ENCODE assay signal across 28 cellular contexts in genomic region chr3:68728343-68728742, GRCh38.
"Had no signal": no experiment of that assay in that cellular context is flagged by ENCODE, and none has a peak within 500 bp of the region (broad histone marks: within the 10 kb centered on the region; RNA-seq: fewer than 3 reads in every experiment).

No MANE protein-coding gene starts in this region.

- H3K4me3 ChIP-seq: ascending aorta, breast epithelium, coronary artery, dorsolateral prefrontal cortex, gastroesophageal sphincter, heart left ventricle had no signal

- H3K27me3 ChIP-seq: ascending aorta, breast epithelium, dorsolateral prefrontal cortex, foreskin keratinocyte, heart left ventricle had no signal

- DNase-seq: activated B cell treated with CpG ODN at 0.5 μM for 24 hours; activated CD4-positive, alpha-beta T cell treated with anti-CD3 and anti-CD28 coated beads for 48 hours; activated CD4-positive, alpha-beta T cell treated with anti-CD3 and anti-CD28 coated beads, Interleukin-2, amount 50 U/mL, for 1 hour; activated CD4-positive, alpha-beta T cell treated with anti-CD3 and anti-CD28 coated beads, Interleukin-2, amount 50 U/mL, for 48 hours; activated CD8-positive, alpha-beta memory T cell treated with anti-CD3 and anti-CD28 coated beads for 24 hours; activated CD8-positive, alpha-beta T cell treated with anti-CD3 and anti-CD28 coated beads for 36 hours; activated effector memory CD4-positive, alpha-beta T cell treated with anti-CD3 and anti-CD28 coated beads, Interleukin-2, amount 50 U/mL, for 16 hours; activated naive CD4-positive, alpha-beta T cell treated with anti-CD3 and anti-CD28 coated beads for 36 hours; activated naive CD8-positive, alpha-beta T cell treated with anti-CD3 and anti-CD28 coated beads for 36 hours; activated naive CD8-positive, alpha-beta T cell treated with anti-CD3 and anti-CD28 coated beads, Interleukin-2, amount 50 U/mL, for 24 hours; activated T-cell treated with anti-CD3 and anti-CD28 coated beads, Interleukin-2, amount 50 U/mL, for 1 hour; activated T-cell treated with anti-CD3 and anti-CD28 coated beads, Interleukin-2, amount 50 U/mL, for 48 hours; dorsolateral prefrontal cortex; effector memory CD4-positive, alpha-beta T cell; endodermal cell; foreskin keratinocyte; glutamatergic neuron; heart left ventricle; T-helper 1 cell; T-helper 17 cell; T1000; WERI-Rb-1 had no signal

- H3K27ac ChIP-seq: ascending aorta, breast epithelium, coronary artery, dorsolateral prefrontal cortex, foreskin keratinocyte, gastroesophageal sphincter, heart left ventricle, WERI-Rb-1 had no signal

- ATAC-seq: activated CD4-positive, CD25-positive, alpha-beta regulatory T cell treated with anti-CD3 and anti-CD28 coated beads, Interleukin-2, amount 50 U/mL, for 24 hours; activated CD8-positive, alpha-beta T cell treated with anti-CD3 and anti-CD28 coated beads for 36 hours; activated naive CD8-positive, alpha-beta T cell treated with anti-CD3 and anti-CD28 coated beads, Interleukin-2, amount 50 U/mL, for 24 hours; esophagus mucosa; foreskin keratinocyte; gastroesophageal sphincter; heart left ventricle; T-helper 17 cell had no signal

- H3K9me3 ChIP-seq: ascending aorta, breast epithelium had no signal

- H3K4me1 ChIP-seq: ascending aorta, breast epithelium, foreskin keratinocyte, gastroesophageal sphincter, heart left ventricle had no signal

- H3K36me3 ChIP-seq: ascending aorta, breast epithelium, gastroesophageal sphincter, heart left ventricle had no signal
